In genomic region chr12:119842380-119842779, GRCh38 we compare ENCODE assay signal across 15 cellular contexts. TPM values are rescaled to one million over a fixed set of nuclear protein-coding genes. Genes with fewer than 3 reads are reported as not detected.
DNase-seq lines count a peak whose midpoint lies in the region; TF ChIP-seq lines count a peak whose summit lies in the region.
"Had no signal": no experiment of that assay in that cellular context is flagged by ENCODE, and none has a peak within 500 bp of the region (broad histone marks: within the 10 kb centered on the region; RNA-seq: fewer than 3 reads in every experiment).

No MANE protein-coding gene starts in this region.

- in situ Hi-C loops in SK-MEL-5 (cut with HindIII; ENCODE audit: low pct_unique_long_range_greater_than_20kb, low sequenced_read_pairs): no loop called here

- no peaks in the 10 kb centered on the region for H4K20me1 ChIP-seq in osteoblast (ENCODE audit: insufficient read depth, low read length)

- no peak overlapping the region for H2AFZ ChIP-seq in osteoblast (ENCODE audit: low read length)

- TF ChIP-seq POLR2A in tibial nerve (IDR thresholded peaks at IDR 0.05): no peak

- H3K27me3 ChIP-seq in osteoblast (ENCODE audit: insufficient read depth, low read length) (no peaks in the 10 kb centered on the region), tibial nerve (no peaks in the 10 kb centered on the region)

- H3K4me1 ChIP-seq in osteoblast (ENCODE audit: insufficient read depth, low read length) (no peaks in the 10 kb centered on the region), tibial nerve (no peaks in the 10 kb centered on the region)

- H3K36me3 ChIP-seq in osteoblast (ENCODE audit: insufficient read depth, low read length): no peaks in the 10 kb centered on the region
- H3K36me3 ChIP-seq in tibial nerve: no peaks in the 10 kb centered on the region

- 50 to 63% methylated on average over 1 of the region's 1 CpG for WGBS in tibial nerve, 2 donors

- H3K4me3 ChIP-seq in osteoblast (ENCODE audit: insufficient read depth, low read length) (no peak overlapping the region), tibial nerve (no peak overlapping the region)

- no peak overlapping the region for H3K27ac ChIP-seq in osteoblast (ENCODE audit: low read depth, low read length)
- peak overlapping the region in 3 of 4 donors; percentile 10 to 83 (median 79) for H3K27ac ChIP-seq in tibial nerve

- TF ChIP-seq EP300 in tibial nerve (IDR thresholded peaks at IDR 0.05): peak in 1 of 2 donors; percentile 58

- peak; percentile 97 for DNase-seq in SK-MEL-5 (ENCODE audit: low read depth, low spot score)
- DNase-seq in medulla oblongata (ENCODE audit: extremely low spot score): peak; percentile 25
- DNase-seq in osteoblast (ENCODE audit: insufficient read length, low spot score, missing footprints): peak; percentile 62
- no peak for DNase-seq in tibial nerve (ENCODE audit: low spot score in 2 of 2)
- no peak for DNase-seq in HCEC 1CT
- DNase-seq in Kasumi-1 (lab: John Stamatoyannopoulos, UW): no peak
- DNase-seq in NCI-H82 (lab: John Stamatoyannopoulos, UW): no peak
- no peak for DNase-seq in cerebellar nuclear complex (lab: John Stamatoyannopoulos, UW)
- DNase-seq: ACHN; Calu3; CD4-positive, alpha-beta memory T cell; GF-D8; H9 had no signal

- H3K4me2 ChIP-seq in osteoblast (ENCODE audit: insufficient read depth, low read length): no peak overlapping the region

- no peak for TF ChIP-seq CTCF in osteoblast (IDR thresholded peaks at IDR 0.05; ENCODE audit: extremely low read depth, low read depth, low read length)
- TF ChIP-seq CTCF in tibial nerve (IDR thresholded peaks at IDR 0.05): no peak

- H3K9me3 ChIP-seq in osteoblast (ENCODE audit: low read depth, low read length) (no peaks in the 10 kb centered on the region), tibial nerve (peaks cover 0 to 8% (median 0%) of the 10 kb centered on the region in 4 donors)

- H3K79me2 ChIP-seq in osteoblast (ENCODE audit: insufficient read depth, low read length): peaks cover 22% of the 10 kb centered on the region

RNA-seq across cellular contexts. Expression of gene CIT, which starts 34.7 kb away (rescaled TPM):
- 34.3 and 47.6 TPM in 2 replicates for total RNA-seq in SK-MEL-5 (2014; rRNA removed; shearing (Covaris generic))
- 53.7 and 82.1 TPM in 2 replicates for polyA plus RNA-seq in SK-MEL-5 (2015; cell fraction: cytosol; rRNA removed)
- polyA plus RNA-seq in SK-MEL-5 (2015; cell fraction: nucleus; rRNA removed): 158 and 199 TPM in 2 replicates
- total RNA-seq in osteoblast: 8.8 and 10.1 TPM in 2 replicates
- 10 to 100 TPM; 22.0 to 72.1 (median 40.8) TPM for total RNA-seq in tibial nerve
- polyA plus RNA-seq: CD14-positive monocyte, IgD-negative memory B cell had no signal

Comparison
In these comparisons a context has a peak if more than half of its experiments do, and no peak if none do; other contexts are left out.
1. DNase-seq: peak in SK-MEL-5 (single experiment), medulla oblongata (single experiment) and osteoblast (single experiment); none in tibial nerve (0 of 2), HCEC 1CT (single experiment), Kasumi-1 (0 of 2), NCI-H82 (single experiment) and cerebellar nuclear complex (0 of 2).